Comparison of ENCODE assay signal across 13 cellular contexts in genomic region chr5:156474251-156474650, GRCh38.
DNase-seq lines count a peak whose midpoint lies in the region; ATAC-seq and TF ChIP-seq lines count a peak whose summit lies in the region.
"Had no signal": no experiment of that assay in that cellular context is flagged by ENCODE, and none has a peak within 500 bp of the region (broad histone marks: within the 10 kb centered on the region; RNA-seq: fewer than 3 reads in every experiment).

No MANE protein-coding gene starts in this region.

- TF ChIP-seq CTCF in RWPE2 (IDR thresholded peaks at IDR 0.05; ENCODE audit: poor library complexity, severe bottlenecking) (no peak), cardiac muscle cell (IDR thresholded peaks at IDR 0.05; ENCODE audit: low read depth, low read length) (no peak), ovary (IDR thresholded peaks at IDR 0.05) (no peak)

- H3K9me3 Mint-ChIP-seq in activated T-cell treated with anti-CD3 and anti-CD28 coated beads, Interleukin-2, amount 50 U/mL, for 24 hours = no peaks in the 10 kb centered on the region
- H3K9me3 Mint-ChIP-seq: activated T-cell treated with anti-CD3 and anti-CD28 coated beads, Interleukin-2, amount 50 U/mL, for 4 hours; stimulated activated effector memory CD8-positive, alpha-beta T cell treated with anti-CD3 and anti-CD28 coated beads, Interleukin-12 subunit alpha, Interleukin-12 subunit beta, amount 100 ng/mL, for 72 hours had no signal

- peak; percentile 44 for DNase-seq in AG20443 (ENCODE audit: low spot score)
- DNase-seq in RWPE2 (ENCODE audit: low spot score) = no peak
- DNase-seq in cardiac muscle cell (ENCODE audit: low read depth in 1 of 2, low spot score in 1 of 2) = peak; percentile 52 to 62
- DNase-seq in ovary = peak; percentile 27 to 46 (median 31)
- no peak for DNase-seq in NAMALWA (ENCODE audit: low spot score)
- no peak for DNase-seq in activated T-cell treated with anti-CD3 and anti-CD28 coated beads, Interleukin-2, amount 50 U/mL, for 24 hours
- DNase-seq in DMS79 (lab: John Stamatoyannopoulos, UW) = no peak
- DNase-seq: activated T-cell treated with anti-CD3 and anti-CD28 coated beads, Interleukin-2, amount 50 U/mL, for 4 hours; islet precursor cell; spleen had no signal

- H3K4me3 Mint-ChIP-seq in activated T-cell treated with anti-CD3 and anti-CD28 coated beads, Interleukin-2, amount 50 U/mL, for 24 hours = no peak overlapping the region
- H3K4me3 Mint-ChIP-seq: activated T-cell treated with anti-CD3 and anti-CD28 coated beads, Interleukin-2, amount 50 U/mL, for 4 hours; stimulated activated effector memory CD8-positive, alpha-beta T cell treated with anti-CD3 and anti-CD28 coated beads, Interleukin-12 subunit alpha, Interleukin-12 subunit beta, amount 100 ng/mL, for 72 hours had no signal

- H3K27me3 Mint-ChIP-seq in activated T-cell treated with anti-CD3 and anti-CD28 coated beads, Interleukin-2, amount 50 U/mL, for 24 hours = peaks cover 11% of the 10 kb centered on the region

- no peak overlapping the region for H3K27ac ChIP-seq in RWPE2 (ENCODE audit: poor library complexity, severe bottlenecking)
- H3K27ac ChIP-seq in cardiac muscle cell = peak overlapping the region; percentile 1
- H3K27ac ChIP-seq in ovary = no peak overlapping the region

- no peak for TF ChIP-seq POLR2A in ovary (IDR thresholded peaks at IDR 0.05)

- H3K4me1 Mint-ChIP-seq in activated T-cell treated with anti-CD3 and anti-CD28 coated beads, Interleukin-2, amount 50 U/mL, for 24 hours (ENCODE audit: low read depth) = peaks cover 5% of the 10 kb centered on the region
- H3K4me1 Mint-ChIP-seq: stimulated activated effector memory CD8-positive, alpha-beta T cell treated with anti-CD3 and anti-CD28 coated beads, Interleukin-12 subunit alpha, Interleukin-12 subunit beta, amount 100 ng/mL, for 72 hours had no signal

- H3K4me1 ChIP-seq in RWPE2 (ENCODE audit: insufficient read depth, poor library complexity, severe bottlenecking) = peaks cover 12% of the 10 kb centered on the region
- H3K4me1 ChIP-seq in cardiac muscle cell (ENCODE audit: low read depth) = no peaks in the 10 kb centered on the region
- H3K4me1 ChIP-seq in ovary (ENCODE audit: insufficient read depth) = peaks cover 12% of the 10 kb centered on the region

- no peaks in the 10 kb centered on the region for H3K36me3 Mint-ChIP-seq in activated T-cell treated with anti-CD3 and anti-CD28 coated beads, Interleukin-2, amount 50 U/mL, for 24 hours (ENCODE audit: low read depth)
- H3K36me3 Mint-ChIP-seq: stimulated activated effector memory CD8-positive, alpha-beta T cell treated with anti-CD3 and anti-CD28 coated beads, Interleukin-12 subunit alpha, Interleukin-12 subunit beta, amount 100 ng/mL, for 72 hours had no signal

- 0 out of 3 replicates have a peak, but pooled peaks have one; percentile 26 for ATAC-seq in RWPE2 (ENCODE audit: low read depth)
- no peak for ATAC-seq in HG02759 (IDR thresholded peaks at IDR 0.05; ENCODE audit: unreplicated experiment)
- ATAC-seq: activated T-cell treated with anti-CD3 and anti-CD28 coated beads, Interleukin-2, amount 50 U/mL, for 4 hours; HepG2; stimulated activated effector memory CD8-positive, alpha-beta T cell treated with anti-CD3 and anti-CD28 coated beads, Interleukin-12 subunit alpha, Interleukin-12 subunit beta, amount 100 ng/mL, for 72 hours had no signal

- H3K4me3 ChIP-seq in RWPE2 (ENCODE audit: severe bottlenecking) = no peak overlapping the region
- no peak overlapping the region for H3K4me3 ChIP-seq in cardiac muscle cell
- H3K4me3 ChIP-seq in ovary = no peak overlapping the region
- H3K4me3 ChIP-seq: spleen had no signal

- H3K27me3 ChIP-seq in RWPE2 (ENCODE audit: insufficient read depth, poor library complexity, severe bottlenecking) = no peaks in the 10 kb centered on the region
- no peaks in the 10 kb centered on the region for H3K27me3 ChIP-seq in cardiac muscle cell
- H3K27me3 ChIP-seq in ovary = no peaks in the 10 kb centered on the region
- H3K27me3 ChIP-seq: spleen had no signal

- TF ChIP-seq EP300 in ovary (IDR thresholded peaks at IDR 0.05) = no peak

- no peaks in the 10 kb centered on the region for H3K36me3 ChIP-seq in RWPE2 (ENCODE audit: low read depth)
- no peaks in the 10 kb centered on the region for H3K36me3 ChIP-seq in cardiac muscle cell
- H3K36me3 ChIP-seq in ovary = no peaks in the 10 kb centered on the region
- H3K36me3 ChIP-seq: spleen had no signal

- H3K9me3 ChIP-seq in RWPE2 (ENCODE audit: severe bottlenecking) = no peaks in the 10 kb centered on the region
- H3K9me3 ChIP-seq in cardiac muscle cell (ENCODE audit: low read depth) = no peaks in the 10 kb centered on the region
- H3K9me3 ChIP-seq in ovary = no peaks in the 10 kb centered on the region
- H3K9me3 ChIP-seq: spleen had no signal

- intact Hi-C loops in ovary (cut with DNase I) = no loop called here

- H3K27ac Mint-ChIP-seq in activated T-cell treated with anti-CD3 and anti-CD28 coated beads, Interleukin-2, amount 50 U/mL, for 24 hours = no peak overlapping the region
- H3K27ac Mint-ChIP-seq: stimulated activated effector memory CD8-positive, alpha-beta T cell treated with anti-CD3 and anti-CD28 coated beads, Interleukin-12 subunit alpha, Interleukin-12 subunit beta, amount 100 ng/mL, for 72 hours had no signal

- WGBS in ovary, 3 donors = 13 to 27% (median 27%) methylated on average over 5 of the region's 5 CpGs

Comparison
In these comparisons a context has a peak if more than half of its experiments do, and no peak if none do; other contexts are left out.
1. DNase-seq: peak in AG20443 (single experiment), cardiac muscle cell (2 of 2) and ovary (5 of 5); none in RWPE2 (single experiment), NAMALWA (single experiment), activated T-cell treated with anti-CD3 and anti-CD28 coated beads, Interleukin-2, amount 50 U/mL, for 24 hours (single experiment) and DMS79 (single experiment).